15 cellular contexts compared by ENCODE assay signal in genomic region chr14:54654600-54654999, GRCh38.
DNase-seq lines count a peak whose midpoint lies in the region; ATAC-seq, FAIRE-seq and TF ChIP-seq lines count a peak whose summit lies in the region.
"Had no signal": no experiment of that assay in that cellular context is flagged by ENCODE, and none has a peak within 500 bp of the region (broad histone marks: within the 10 kb centered on the region; RNA-seq: fewer than 3 reads in every experiment).

No MANE protein-coding gene starts in this region.

- no peak for ATAC-seq in A549
- peak in 2 of 4 donors; percentile 14 for ATAC-seq in psoas muscle
- ATAC-seq in GM21367 (IDR thresholded peaks at IDR 0.05; ENCODE audit: unreplicated experiment), result no peak
- ATAC-seq: activated CD8-positive, alpha-beta T cell treated with anti-CD3 and anti-CD28 coated beads for 36 hours; K562 had no signal

- no peak for TF ChIP-seq RAD21 in A549 (conservative IDR thresholded peaks at IDR 0.05 in 1 of 2, IDR thresholded peaks at IDR 0.05 in 1 of 2)

- CTCF ChIA-PET in A549 (lab: Yijun Ruan, JAX), result interaction anchor here (0.6 to 2.2 kb wide), 7 partner anchors 12 to 118 kb away, joined by 3 to 9 read pairs (median 6); partner anchors contain the start of gene SAMD4A

- H3K27ac ChIP-seq in A549 (peak overlapping the region; percentile 86 to 88; a peak in 4 of 6 replicates), SJCRH30 (peak overlapping the region; percentile 98), esophagus muscularis mucosa (replicated peaks in 1 of 4) (peak overlapping the region; percentile 85 to 87 (median 86)), psoas muscle (peak overlapping the region; percentile 88)

- POLR2A ChIA-PET in A549 (lab: Yijun Ruan, JAX), result interaction anchor here (1.0 kb wide), 2 partner anchors 89 to 119 kb away, joined by 3 read pairs; no protein-coding TSS in a partner anchor

- WGBS in A549 (ENCODE audit: missing lambda C conversion rate), result 93% methylated on average over 2 of the region's 2 CpGs
- 79% methylated on average over 2 of the region's 2 CpGs for WGBS in esophagus muscularis mucosa
- WGBS in psoas muscle, 3 donors, result 64 to 78% (median 75%) methylated on average over 2 of the region's 2 CpGs

- no peak for DNase-seq in A549 (ENCODE audit: low read depth in 1 of 2, low spot score in 1 of 2)
- no peak for DNase-seq in SJCRH30
- no peak for DNase-seq in esophagus muscularis mucosa (ENCODE audit: extremely low spot score)
- no peak for DNase-seq in psoas muscle
- DNase-seq in dedifferentiated amniotic fluid mesenchymal stem cell (ENCODE audit: extremely low spot score), result no peak
- DNase-seq in NCI-H1417 (lab: John Stamatoyannopoulos, UW), result no peak
- DNase-seq in activated naive CD4-positive, alpha-beta T cell treated with anti-CD3 and anti-CD28 coated beads, Interleukin-2, amount 50 U/mL, for 16 hours, result no peak
- DNase-seq: activated CD8-positive, alpha-beta T cell treated with anti-CD3 and anti-CD28 coated beads for 36 hours; activated effector memory CD4-positive, alpha-beta T cell treated with Interleukin-2 at 50 U/mL for 16 hours; DMS 273 treated with DMSO at 0.1 percent for 48 hours; NCI-H1417 treated with DMSO at 0.1 percent for 48 hours; NCI-H510A treated with DMSO at 0.1 percent for 48 hours; T-helper 9 cell had no signal

- peaks cover 61% of the 10 kb centered on the region for H3K4me1 ChIP-seq in A549
- peaks cover 40% of the 10 kb centered on the region for H3K4me1 ChIP-seq in SJCRH30
- peaks cover 54 to 60% (median 55%) of the 10 kb centered on the region in 4 donors for H3K4me1 ChIP-seq in esophagus muscularis mucosa
- H3K4me1 ChIP-seq in psoas muscle, result peaks cover 78% of the 10 kb centered on the region

- H3K9me3 ChIP-seq in A549 (no peaks in the 10 kb centered on the region), SJCRH30 (replicated peaks) (no peaks in the 10 kb centered on the region), esophagus muscularis mucosa (no peaks in the 10 kb centered on the region), psoas muscle (no peaks in the 10 kb centered on the region)

- H3K4me3 ChIP-seq in A549 (no peak overlapping the region), SJCRH30 (peak overlapping the region; percentile 57), esophagus muscularis mucosa (no peak overlapping the region), psoas muscle (no peak overlapping the region)
- H3K4me3 ChIP-seq: K562 had no signal

- H3K36me3 ChIP-seq in SJCRH30 (no peaks in the 10 kb centered on the region), esophagus muscularis mucosa (no peaks in the 10 kb centered on the region), psoas muscle (ENCODE audit: insufficient read depth in 1 of 2, low read depth in 1 of 2) (no peaks in the 10 kb centered on the region)

- TF ChIP-seq EP300 in A549 (IDR thresholded peaks at IDR 0.05) (no peak), esophagus muscularis mucosa (IDR thresholded peaks at IDR 0.05) (no peak)

- H3K27me3 ChIP-seq in SJCRH30, result no peaks in the 10 kb centered on the region
- no peaks in the 10 kb centered on the region for H3K27me3 ChIP-seq in esophagus muscularis mucosa
- H3K27me3 ChIP-seq in psoas muscle (ENCODE audit: insufficient read depth in 3 of 3, low read length in 2 of 3), result no peaks in the 10 kb centered on the region

- TF ChIP-seq POLR2A in A549 (IDR thresholded peaks at IDR 0.05; ENCODE audit: low read length) (no peak), esophagus muscularis mucosa (IDR thresholded peaks at IDR 0.05; ENCODE audit: low read depth) (no peak)

- no peak for FAIRE-seq in A549 (lab: Jason Lieb, UNC)
- FAIRE-seq: K562 had no signal

- no peak for TF ChIP-seq CTCF in A549 (IDR thresholded peaks at IDR 0.05)
- TF ChIP-seq CTCF in esophagus muscularis mucosa (IDR thresholded peaks at IDR 0.05), result no peak
- TF ChIP-seq CTCF in psoas muscle (IDR thresholded peaks at IDR 0.05), result no peak

- H3K4me2 ChIP-seq in A549, result peak overlapping the region; percentile 91; the same call in 1 of the 3 replicates

- intact Hi-C loops in esophagus muscularis mucosa (cut with DNase I) (no loop called here), psoas muscle (cut with DNase I) (loop anchor here in 1 of 2 donors (5.0 kb wide), 1 partner anchor 87 kb away; the partner anchor contains the start of gene SAMD4A)

TF ChIP-seq in A549, 52 proteins besides CTCF, POLR2A, EP300 and RAD21:
- no peak for TF ChIP-seq CEBPB (IDR thresholded peaks at IDR 0.05)
- TF ChIP-seq MAFK (IDR thresholded peaks at IDR 0.05; ENCODE audit: partially characterized antibody), result peak; percentile 68
